15 cellular contexts compared by ENCODE assay signal in the genomic region with DNA sequence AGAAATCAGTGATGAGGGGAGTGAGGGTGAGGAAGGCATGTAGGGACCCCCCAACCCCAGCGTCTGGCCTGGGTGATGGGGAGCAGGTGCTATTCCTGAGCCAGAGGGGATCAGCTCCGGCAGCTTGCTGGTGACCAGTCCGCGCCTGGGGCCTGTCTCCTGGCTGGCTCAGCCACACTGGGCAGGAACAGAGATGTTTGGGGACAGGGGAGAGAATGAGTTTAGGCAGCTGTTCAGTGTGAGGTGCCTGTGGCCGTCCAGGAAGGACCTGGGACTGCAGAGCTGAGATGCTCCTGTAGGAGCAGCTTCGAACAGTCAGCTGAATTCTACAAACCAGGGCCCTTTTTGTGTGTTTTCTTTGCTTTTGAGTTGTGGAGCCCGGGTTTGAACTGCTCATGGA. TPM values are rescaled to one million over a fixed set of nuclear protein-coding genes. Genes with fewer than 3 reads are reported as not detected.
"Had no signal": no experiment of that assay in that cellular context is flagged by ENCODE, and none has a peak within 500 bp of the region (broad histone marks: within the 10 kb centered on the region; RNA-seq: fewer than 3 reads in every experiment).

No MANE protein-coding gene starts in this region.

- H3K9me3 ChIP-seq: colonic mucosa, spleen, uterus had no signal

- ATAC-seq: left lobe of liver; naive thymus-derived CD4-positive, alpha-beta T cell; sciatic nerve had no signal

- H3K4me3 ChIP-seq: colonic mucosa, spleen, uterus had no signal

- H3K36me3 ChIP-seq: colonic mucosa, spleen, uterus had no signal

- H3K27ac ChIP-seq: spleen, uterus had no signal

- H3K27me3 ChIP-seq: colonic mucosa, spleen, uterus had no signal

- DNase-seq: activated CD4-positive, CD25-positive, alpha-beta regulatory T cell treated with anti-CD3 and anti-CD28 coated beads, Interleukin-2, amount 50 U/mL, for 72 hours; activated naive CD4-positive, alpha-beta T cell treated with anti-CD3 and anti-CD28 coated beads for 36 hours; central memory CD4-positive, alpha-beta T cell; mammary epithelial cell; naive thymus-derived CD4-positive, alpha-beta T cell; occipital lobe; spleen; T-helper 1 cell; T1000; uterus had no signal

- H3K4me1 ChIP-seq: uterus had no signal

RNA-seq across cellular contexts. Expression of gene SPNS2, which starts 23.2 kb away (rescaled TPM):
- polyA plus RNA-seq: mammary epithelial cell; naive thymus-derived CD4-positive, alpha-beta T cell had no signal

RNA-seq across cellular contexts. Expression of gene SPNS3, which starts 41.7 kb away (rescaled TPM):
- total RNA-seq: left lobe of liver, mammary epithelial cell, progenitor cell of endocrine pancreas had no signal
- polyA plus RNA-seq: keratinocyte, mammary epithelial cell had no signal
